Comparison of ENCODE assay signal across 8 cellular contexts in genomic region chr6:116278478-116278822, GRCh38. TPM values are rescaled to one million over a fixed set of nuclear protein-coding genes. Genes with fewer than 3 reads are reported as not detected.
DNase-seq lines count a peak whose midpoint lies in the region; ATAC-seq and TF ChIP-seq lines count a peak whose summit lies in the region.

No MANE protein-coding gene starts in this region.

- no peak for TF ChIP-seq CTCF in esophagus squamous epithelium (IDR thresholded peaks at IDR 0.05)

- H3K27ac ChIP-seq in SJSA1 (no peak overlapping the region), esophagus squamous epithelium (peak overlapping the region; percentile 97 to 99 (median 98)), rectal smooth muscle tissue (ENCODE audit: low read depth, low read length) (peak overlapping the region; percentile 99)

- peaks cover 35% of the 10 kb centered on the region for H3K4me1 ChIP-seq in SJSA1 (replicated peaks)
- peaks cover 19 to 64% (median 28%) of the 10 kb centered on the region in 3 donors for H3K4me1 ChIP-seq in esophagus squamous epithelium
- peaks cover 17% of the 10 kb centered on the region for H3K4me1 ChIP-seq in rectal smooth muscle tissue (ENCODE audit: control insufficient read depth, insufficient read depth, low read length)

- no peak for TF ChIP-seq POLR2A in esophagus squamous epithelium (IDR thresholded peaks at IDR 0.05)

- no peak for ATAC-seq in HG02885 (IDR thresholded peaks at IDR 0.05; ENCODE audit: poor library complexity, unreplicated experiment)

- no peak for DNase-seq in SJSA1 (ENCODE audit: low read depth in 1 of 2, low spot score in 2 of 2)
- no peak for DNase-seq in esophagus squamous epithelium (lab: John Stamatoyannopoulos, UW)
- no peak for DNase-seq in posterior vena cava (ENCODE audit: low spot score)
- DNase-seq in SHP77 (lab: John Stamatoyannopoulos, UW) = no peak
- DNase-seq in NCI-H2171 treated with DMSO at 0.1 percent for 48 hours (lab: John Stamatoyannopoulos, UW) = no peak

- H3K9me3 ChIP-seq in SJSA1 (replicated peaks) (no peaks in the 10 kb centered on the region), esophagus squamous epithelium (no peaks in the 10 kb centered on the region)

- intact Hi-C loops in esophagus squamous epithelium (cut with DNase I) = no loop called here
- intact Hi-C loops in posterior vena cava (cut with DNase I) = loop anchor here in 1 of 2 donors (10.0 kb wide), 1 partner anchor 256 kb away; no protein-coding TSS in a partner anchor

- peak overlapping the region; percentile 97 for H3K9ac ChIP-seq in rectal smooth muscle tissue (ENCODE audit: low read length)

- H3K4me3 ChIP-seq in GM08714 (ENCODE audit: low read length) (peak overlapping the region; percentile 76), SJSA1 (peak overlapping the region; percentile 92), esophagus squamous epithelium (peak overlapping the region; percentile 72 to 86 (median 82)), rectal smooth muscle tissue (ENCODE audit: low read length) (peak overlapping the region; percentile 98)

- peaks cover 38% of the 10 kb centered on the region for H3K36me3 ChIP-seq in SJSA1
- H3K36me3 ChIP-seq in esophagus squamous epithelium = peaks cover 0 to 19% (median 4%) of the 10 kb centered on the region in 3 donors
- peaks cover 4% of the 10 kb centered on the region for H3K36me3 ChIP-seq in rectal smooth muscle tissue (ENCODE audit: control insufficient read depth, insufficient read depth, low read length)

- 35 to 44% methylated on average over 9 to 11 of the region's 11 CpGs for WGBS in esophagus squamous epithelium, 2 donors

- H3K27me3 ChIP-seq in SJSA1 (replicated peaks) (no peaks in the 10 kb centered on the region), esophagus squamous epithelium (no peaks in the 10 kb centered on the region), rectal smooth muscle tissue (ENCODE audit: control insufficient read depth, insufficient read depth, low read length) (no peaks in the 10 kb centered on the region)

RNA-seq across cellular contexts. Expression of gene TSPYL1, which starts 1.3 kb away (rescaled TPM):
- 58.7 and 65.1 TPM in 2 replicates for total RNA-seq in SJSA1 (2014; rRNA removed; shearing (Covaris generic))
- total RNA-seq in esophagus squamous epithelium (10 to 100 TPM; 55.5 to 78.3 (median 58.1) TPM), posterior vena cava (10 to 100 TPM; 67.7 to 80.3 TPM)

RNA-seq across cellular contexts. Expression of gene TSPYL4, which starts 24.6 kb away (rescaled TPM):
- total RNA-seq in SJSA1 (2014; rRNA removed; shearing (Covaris generic)) = 16.7 and 23.1 TPM in 2 replicates
- total RNA-seq in esophagus squamous epithelium (10 to 100 TPM in 1 of 4 donors, 1 to 10 TPM in 3; 2.8 to 11.8 (median 6.3) TPM), posterior vena cava (10 to 100 TPM; 16.0 to 17.4 TPM)
